ENCODE assay signal across 15 cellular contexts in the genomic region with DNA sequence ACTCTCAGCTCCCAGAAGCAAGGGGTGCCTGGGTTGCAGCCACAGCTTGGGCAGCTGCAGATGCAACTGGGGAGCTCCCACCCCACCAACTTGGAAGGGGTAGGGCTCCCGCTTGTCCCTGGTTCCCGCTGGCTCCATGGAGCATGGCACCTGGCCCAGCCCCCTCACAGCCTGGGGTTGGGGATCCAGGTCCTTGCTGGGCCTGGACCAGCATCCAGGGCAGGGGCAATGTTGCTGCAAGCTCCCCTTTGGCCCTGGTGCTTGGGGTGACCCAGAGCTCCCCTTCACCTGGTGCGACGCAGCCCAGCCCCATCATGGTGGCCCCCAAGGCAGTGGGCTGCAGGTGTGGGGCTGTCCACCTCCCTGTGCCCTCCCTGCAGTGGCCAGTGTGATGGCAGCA.
DNase-seq lines count a peak whose midpoint lies in the region; ATAC-seq and TF ChIP-seq lines count a peak whose summit lies in the region.
"Had no signal": no experiment of that assay in that cellular context is flagged by ENCODE, and none has a peak within 500 bp of the region (broad histone marks: within the 10 kb centered on the region; RNA-seq: fewer than 3 reads in every experiment).

No MANE protein-coding gene starts in this region.

- ATAC-seq in Right ventricle myocardium superior (ENCODE audit: poor library complexity) (no peak), left cardiac atrium (peak; percentile 4 to 9), lower lobe of right lung (no peak)

- H3K4me3 ChIP-seq in right atrium auricular region (no peak overlapping the region), neuronal stem cell (ENCODE audit: low read length in 2 of 2) (no peak overlapping the region), mammary epithelial cell (replicated peaks in 1 of 3; ENCODE audit: insufficient read depth in 1 of 3, low read depth in 2 of 3, low read length in 3 of 3) (no peak overlapping the region), lower lobe of right lung (no peak overlapping the region)
- H3K4me3 ChIP-seq: BLaER1 had no signal

- in situ Hi-C loops in mammary epithelial cell (cut with MboI; ENCODE audit: low sequenced_read_pairs in 2 of 2) = no loop called here

- CTCF ChIA-PET in mammary epithelial cell (lab: Charles Lee; ENCODE audit: low non-redundant PET) = no interaction called here

- no peak overlapping the region for H2AFZ ChIP-seq in neuronal stem cell (ENCODE audit: low read length)
- no peak overlapping the region for H2AFZ ChIP-seq in mammary epithelial cell (ENCODE audit: low read depth, low read length)

- H3K18ac ChIP-seq in neuronal stem cell (ENCODE audit: low read length) = peak overlapping the region; percentile 86

- H3K4me1 ChIP-seq in right atrium auricular region = peaks cover 0 to 18% of the 10 kb centered on the region in 2 donors
- peaks cover 0 to 8% of the 10 kb centered on the region in 2 donors for H3K4me1 ChIP-seq in neuronal stem cell (ENCODE audit: control insufficient read depth in 2 of 2, insufficient read depth in 1 of 2, low read depth in 1 of 2, low read length in 2 of 2)
- H3K4me1 ChIP-seq in mammary epithelial cell (ENCODE audit: insufficient read depth, low read length) = no peaks in the 10 kb centered on the region
- peaks cover 10% of the 10 kb centered on the region for H3K4me1 ChIP-seq in lower lobe of right lung

- H3K4me2 ChIP-seq in neuronal stem cell (ENCODE audit: insufficient read depth, low read length, poor library complexity, severe bottlenecking) (no peak overlapping the region), mammary epithelial cell (ENCODE audit: insufficient read depth, low read depth, low read length) (no peak overlapping the region)
- H3K4me2 ChIP-seq: BLaER1 had no signal

- peak overlapping the region; percentile 78 for H2BK5ac ChIP-seq in neuronal stem cell (ENCODE audit: low read length)

- no peaks in the 10 kb centered on the region for H3K9me3 ChIP-seq in right atrium auricular region
- H3K9me3 ChIP-seq in neuronal stem cell (replicated peaks in 1 of 2; ENCODE audit: control insufficient read depth in 2 of 2, insufficient read depth in 1 of 2, low read depth in 1 of 2, low read length in 2 of 2) = no peaks in the 10 kb centered on the region
- H3K9me3 ChIP-seq in mammary epithelial cell (replicated peaks; ENCODE audit: insufficient read depth, low read length) = no peaks in the 10 kb centered on the region
- H3K9me3 ChIP-seq in lower lobe of right lung = no peaks in the 10 kb centered on the region

- H2BK120ac ChIP-seq in neuronal stem cell (ENCODE audit: low read depth, low read length) = peak overlapping the region; percentile 55

- no peak overlapping the region for H3K14ac ChIP-seq in neuronal stem cell (ENCODE audit: low read length)

- BruUV-seq in mammary epithelial cell (replicated peaks; lab: Mats Ljungman, UMichigan) = no TSS peak

- H3K9ac ChIP-seq in neuronal stem cell (ENCODE audit: low read depth, low read length, poor library complexity) = no peak overlapping the region
- H3K9ac ChIP-seq in mammary epithelial cell (ENCODE audit: insufficient read depth, low read length) = no peak overlapping the region
- H3K9ac ChIP-seq: BLaER1 had no signal

- TF ChIP-seq CTCF in right atrium auricular region (IDR thresholded peaks at IDR 0.05) = no peak
- TF ChIP-seq CTCF in mammary epithelial cell (conservative IDR thresholded peaks at IDR 0.05 in 1 of 2, IDR thresholded peaks at IDR 0.05 in 1 of 2; ENCODE audit: extremely low read depth in 1 of 2, insufficient read depth in 1 of 2, low read depth in 1 of 2, low read length in 2 of 2) = no peak
- no peak for TF ChIP-seq CTCF in lower lobe of right lung (IDR thresholded peaks at IDR 0.05)

- peaks cover 3% of the 10 kb centered on the region for H3K79me1 ChIP-seq in neuronal stem cell (ENCODE audit: low read depth, low read length)

- no peak overlapping the region for H4K91ac ChIP-seq in neuronal stem cell (ENCODE audit: low read depth, low read length, poor library complexity)

- H4K20me1 ChIP-seq in mammary epithelial cell (ENCODE audit: insufficient read depth, low read length) = no peaks in the 10 kb centered on the region
- H4K20me1 ChIP-seq: BLaER1 had no signal

- no peak overlapping the region for H2BK12ac ChIP-seq in neuronal stem cell (ENCODE audit: low read length)

- peak; percentile 26 for DNase-seq in Right ventricle myocardium superior
- no peak for DNase-seq in right atrium auricular region (ENCODE audit: low spot score)
- DNase-seq in left cardiac atrium = no peak
- no peak for DNase-seq in neuronal stem cell (ENCODE audit: low spot score)
- no peak for DNase-seq in mammary epithelial cell
- no peak for DNase-seq in glomerular visceral epithelial cell (ENCODE audit: extremely low spot score)
- no peak for DNase-seq in lower lobe of right lung
- DNase-seq: 8988T; AML-193; CD8-positive, alpha-beta memory T cell; DMS53; HCEC 1CT; HFFc6 had no signal

- H3K27ac ChIP-seq in right atrium auricular region (peak overlapping the region in 1 of 2 donors; percentile 62), neuronal stem cell (replicated peaks; ENCODE audit: low read length) (no peak overlapping the region), mammary epithelial cell (ENCODE audit: insufficient read depth, low read depth, low read length) (no peak overlapping the region), lower lobe of right lung (no peak overlapping the region)
- H3K27ac ChIP-seq: BLaER1, HL-60 had no signal

- no CpG with 5 or more reads among the region's 4 CpGs for WGBS in neuronal stem cell (ENCODE audit: extremely low coverage in 2 of 2, insufficient read length in 2 of 2, insufficient replicate concordance in 1 of 2), 2 donors
- 100% methylated on average over 2 of the region's 4 CpGs for WGBS in mammary epithelial cell (ENCODE audit: low coverage, missing lambda C conversion rate)

- H3K27me3 ChIP-seq in right atrium auricular region = no peaks in the 10 kb centered on the region
- H3K27me3 ChIP-seq in neuronal stem cell (ENCODE audit: control insufficient read depth in 3 of 3, insufficient read depth in 3 of 3, low read depth in 1 of 3, low read length in 3 of 3) = no peaks in the 10 kb centered on the region
- no peaks in the 10 kb centered on the region for H3K27me3 ChIP-seq in mammary epithelial cell (ENCODE audit: insufficient read depth, low read length)
- peaks cover 3% of the 10 kb centered on the region for H3K27me3 ChIP-seq in lower lobe of right lung (ENCODE audit: low read depth)
- H3K27me3 ChIP-seq: BLaER1 had no signal

- intact Hi-C loops in Right ventricle myocardium superior (cut with DNase I) (no loop called here), left cardiac atrium (cut with DNase I) (no loop called here), mammary epithelial cell (cut with micrococcal nuclease) (no loop called here), lower lobe of right lung (cut with DNase I) (no loop called here)

- dilution Hi-C loops in mammary epithelial cell (cut with HindIII; ENCODE audit: low sequenced_read_pairs) = no loop called here

- peaks cover 90% of the 10 kb centered on the region for H3K79me2 ChIP-seq in mammary epithelial cell (ENCODE audit: insufficient read depth, low read length)

- H4K8ac ChIP-seq in neuronal stem cell (ENCODE audit: low read depth, low read length) = no peak overlapping the region

- no peak overlapping the region for H3K4ac ChIP-seq in neuronal stem cell (ENCODE audit: low read length)

- no peak overlapping the region for H2BK15ac ChIP-seq in neuronal stem cell (ENCODE audit: low read length)

- H3K36me3 ChIP-seq in right atrium auricular region (no peaks in the 10 kb centered on the region), neuronal stem cell (replicated peaks in 1 of 2; ENCODE audit: control insufficient read depth in 2 of 2, insufficient read depth in 2 of 2, low read length in 2 of 2) (no peaks in the 10 kb centered on the region), mammary epithelial cell (ENCODE audit: insufficient read depth, low read length) (no peaks in the 10 kb centered on the region), lower lobe of right lung (no peaks in the 10 kb centered on the region)
- H3K36me3 ChIP-seq: BLaER1 had no signal

- H3K23ac ChIP-seq in neuronal stem cell (ENCODE audit: low read depth, low read length, poor library complexity) = peak overlapping the region; percentile 14

- peak overlapping the region; percentile 41 for H2AK5ac ChIP-seq in neuronal stem cell (ENCODE audit: low read depth, low read length)

Comparison
In these comparisons a context has a peak if more than half of its experiments do, and no peak if none do; other contexts are left out.
1. ATAC-seq: peak in left cardiac atrium (2 of 2); none in Right ventricle myocardium superior (single experiment) and lower lobe of right lung (0 of 2).